8 cellular contexts compared by ENCODE assay signal in the genomic region with DNA sequence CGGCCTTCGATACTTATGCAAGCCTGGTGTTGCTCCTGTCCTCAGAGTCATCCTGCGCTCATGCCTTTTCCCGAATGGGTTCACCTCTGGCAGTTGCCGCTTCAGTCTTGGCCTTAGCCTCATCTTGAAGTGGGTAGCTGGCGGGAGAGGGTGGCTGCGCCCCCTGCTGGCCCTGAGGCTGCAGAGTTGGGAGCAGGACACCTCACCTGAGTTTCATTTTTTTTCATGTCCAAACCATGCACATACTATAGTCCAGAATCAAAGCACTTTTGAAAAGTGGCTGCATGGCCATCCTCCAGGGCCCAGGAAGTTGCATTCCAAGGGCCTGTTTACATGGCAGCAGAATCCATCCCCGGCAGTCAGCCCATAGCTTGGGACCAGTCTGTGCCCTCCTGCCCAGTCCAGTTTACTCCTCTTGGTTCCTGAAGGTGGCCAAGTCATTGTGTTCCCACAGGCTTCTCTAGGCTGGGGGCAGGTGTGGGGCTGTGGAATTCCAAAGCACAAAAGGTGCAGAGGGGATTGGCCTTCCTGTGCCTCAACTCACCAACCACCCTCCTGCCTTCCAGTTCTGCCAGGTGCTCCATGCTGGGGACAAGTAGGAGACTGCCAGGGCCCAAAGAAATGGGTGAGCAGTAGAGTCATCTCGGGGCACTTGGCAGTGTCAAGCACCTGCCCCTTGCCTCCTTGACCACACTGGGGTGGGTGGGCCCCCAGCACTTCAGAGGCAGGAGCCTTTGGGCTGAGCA. TPM values are rescaled to one million over a fixed set of nuclear protein-coding genes. Genes with fewer than 3 reads are reported as not detected.
DNase-seq lines count a peak whose midpoint lies in the region; ATAC-seq, FAIRE-seq and TF ChIP-seq lines count a peak whose summit lies in the region.

No MANE protein-coding gene starts in this region.

- no peaks in the 10 kb centered on the region for H3K79me2 ChIP-seq in HepG2 (ENCODE audit: insufficient read depth, low read length)

- FAIRE-seq in HepG2 (lab: Jason Lieb, UNC), result peak; percentile 80

- H2AFZ ChIP-seq in HepG2 (ENCODE audit: low read length), result no peak overlapping the region

- H3K4me1 ChIP-seq in CD4-positive, CD25-positive, alpha-beta regulatory T cell (ENCODE audit: control insufficient read depth, insufficient read depth, low read length, poor library complexity, severe bottlenecking), result no peaks in the 10 kb centered on the region
- no peaks in the 10 kb centered on the region for H3K4me1 ChIP-seq in HepG2 (ENCODE audit: insufficient read depth, low read length)

- H4K20me1 ChIP-seq in HepG2 (ENCODE audit: insufficient read depth, low read length), result no peaks in the 10 kb centered on the region

- H3K9me3 ChIP-seq in CD4-positive, CD25-positive, alpha-beta regulatory T cell (ENCODE audit: control insufficient read depth in 2 of 2, low read length in 2 of 2), result no peaks in the 10 kb centered on the region
- H3K9me3 ChIP-seq in HepG2 (ENCODE audit: low read length), result no peaks in the 10 kb centered on the region

- H3K9ac ChIP-seq in HepG2 (ENCODE audit: insufficient read depth, low read depth, low read length), result no peak overlapping the region

- CTCF ChIA-PET in HepG2 (lab: Yijun Ruan, JAX; ENCODE audit: low intra/inter-chr PET ratio, low total read pairs), result interaction anchor here (1.8 to 4.4 kb wide), 2 partner anchors 32 to 61 kb away, joined by 13 to 88 read pairs; a partner anchor contains a TSS

- H3K36me3 ChIP-seq in CD4-positive, CD25-positive, alpha-beta regulatory T cell (ENCODE audit: control insufficient read depth, insufficient read depth, low read length), result peaks cover 20% of the 10 kb centered on the region
- H3K36me3 ChIP-seq in HepG2 (replicated peaks in 1 of 2; ENCODE audit: control insufficient read depth in 1 of 2, insufficient read depth in 2 of 2, low read length in 2 of 2), result peaks cover 13 to 36% of the 10 kb centered on the region in 2 experiments

- DNase-seq in CD4-positive, CD25-positive, alpha-beta regulatory T cell, result peak; percentile 48 to 80 (median 66)
- peak; percentile 49 for DNase-seq in HFF-Myc (ENCODE audit: extremely low read depth, low read depth)
- DNase-seq in NCI-H446 treated with DMSO at 0.1 percent for 48 hours (lab: John Stamatoyannopoulos, UW), result peak; percentile 23
- DNase-seq in activated CD4-positive, alpha-beta T cell treated with anti-CD3 and anti-CD28 coated beads for 4 hours, result peak; percentile 66 to 69
- DNase-seq in chondrocyte (ENCODE audit: low spot score), result peak; percentile 92
- DNase-seq in HepG2 (ENCODE audit: low spot score), result peak; percentile 53
- DNase-seq in stimulated activated CD4-positive, alpha-beta T cell treated with anti-CD3 and anti-CD28 coated beads, Interleukin-4, amount 100 ng/mL, for 48 hours (ENCODE audit: low read depth in 2 of 2), result peak; percentile 68 to 71

- ATAC-seq in CD4-positive, CD25-positive, alpha-beta regulatory T cell (ENCODE audit: low read depth in 2 of 2), result peak; percentile 63 to 79
- ATAC-seq in HepG2 (peak; percentile 79), GM19397 (IDR thresholded peaks at IDR 0.05; ENCODE audit: unreplicated experiment) (no peak)

- TF ChIP-seq CTCF in HFF-Myc (IDR thresholded peaks at IDR 0.05; ENCODE audit: low read depth, low read length, missing control alignments), result peak; percentile 98
- TF ChIP-seq CTCF in chondrocyte (IDR thresholded peaks at IDR 0.05), result peak; percentile 97
- TF ChIP-seq CTCF in HepG2 (CRISPR knock-in tag; IDR thresholded peaks at IDR 0.05), result peak; percentile 94

- 36% methylated on average over 8 of the region's 9 CpGs for WGBS in HepG2 (ENCODE audit: low lambda C conversion rate)

- in situ Hi-C loops in HepG2 (cut with HindIII; ENCODE audit: extremely low pct_ligation_motif_present, low pct_unique_long_range_greater_than_20kb), result no loop called here

- peaks cover 15% of the 10 kb centered on the region for H3K36me3 Mint-ChIP-seq in CD4-positive, CD25-positive, alpha-beta regulatory T cell
- peaks cover 13% of the 10 kb centered on the region for H3K36me3 Mint-ChIP-seq in chondrocyte (ENCODE audit: low read depth)

- TF ChIP-seq RAD21 in HepG2 (CRISPR knock-in tag; IDR thresholded peaks at IDR 0.05), result peak; percentile 93

- peak overlapping the region in 1 of 3 donors; percentile 25 for H3K27ac Mint-ChIP-seq in CD4-positive, CD25-positive, alpha-beta regulatory T cell
- peak overlapping the region; percentile 15 for H3K27ac Mint-ChIP-seq in chondrocyte (ENCODE audit: unreplicated experiment)

- H3K4me1 Mint-ChIP-seq in CD4-positive, CD25-positive, alpha-beta regulatory T cell, result peaks cover 0 to 6% (median 4%) of the 10 kb centered on the region in 4 donors
- peaks cover 47% of the 10 kb centered on the region for H3K4me1 Mint-ChIP-seq in chondrocyte (ENCODE audit: low read depth)

- H3K4me2 ChIP-seq in HepG2 (ENCODE audit: low read depth, low read length), result no peak overlapping the region

- POLR2A ChIA-PET in HepG2 (lab: Yijun Ruan, JAX), result interaction anchor here (0.6 to 4.9 kb wide), 9 partner anchors 9 to 253 kb away, joined by 3 to 51 read pairs (median 5); a partner anchor contains a TSS

- BruUV-seq in HepG2 (replicated peaks; lab: Mats Ljungman, UMichigan), result TSS peak; percentile 50

- H3K27me3 Mint-ChIP-seq in CD4-positive, CD25-positive, alpha-beta regulatory T cell, result no peaks in the 10 kb centered on the region
- H3K27me3 Mint-ChIP-seq in chondrocyte (ENCODE audit: low read depth), result no peaks in the 10 kb centered on the region

- H3K27ac ChIP-seq in CD4-positive, CD25-positive, alpha-beta regulatory T cell (ENCODE audit: insufficient read depth, low read length, poor library complexity, severe bottlenecking), result no peak overlapping the region
- H3K27ac ChIP-seq in HepG2 (ENCODE audit: extremely low read length, insufficient read depth, low read length), result no peak overlapping the region

- no peak overlapping the region for H3K4me3 ChIP-seq in CD4-positive, CD25-positive, alpha-beta regulatory T cell (ENCODE audit: low read depth, low read length)
- H3K4me3 ChIP-seq in HFF-Myc (replicated peaks; ENCODE audit: low read depth, low read length) (no peak overlapping the region), HepG2 (replicated peaks in 1 of 3; ENCODE audit: insufficient read depth in 1 of 3, low read depth in 2 of 3, low read length in 3 of 3) (no peak overlapping the region)

- TF ChIP-seq EP300 in HepG2 (IDR thresholded peaks at IDR 0.05; ENCODE audit: low read depth in 2 of 2, low read length in 2 of 2) (no peak), HepG2 (CRISPR knock-in tag; IDR thresholded peaks at IDR 0.05; ENCODE audit: borderline replicate concordance) (no peak)

- no peak; a peak in 1 of 4 replicates for TF ChIP-seq POLR2A in HepG2 (IDR thresholded peaks at IDR 0.05; ENCODE audit: insufficient read depth in 1 of 2, low read depth in 2 of 2, low read length in 2 of 2)

- intact Hi-C loops in HepG2 (cut with micrococcal nuclease; ENCODE audit: unreplicated experiment), result loop anchor here (1.0 to 2.0 kb wide), 2 partner anchors 30 to 61 kb away; no protein-coding TSS in a partner anchor

- no peaks in the 10 kb centered on the region for H3K27me3 ChIP-seq in CD4-positive, CD25-positive, alpha-beta regulatory T cell (ENCODE audit: control insufficient read depth, insufficient read depth, low read length)
- no peaks in the 10 kb centered on the region for H3K27me3 ChIP-seq in HepG2 (ENCODE audit: control insufficient read depth in 1 of 2, insufficient read depth in 2 of 2, low read length in 2 of 2)

- no peak overlapping the region for H3K4me3 Mint-ChIP-seq in CD4-positive, CD25-positive, alpha-beta regulatory T cell
- no peak overlapping the region for H3K4me3 Mint-ChIP-seq in chondrocyte (ENCODE audit: unreplicated experiment)

- no peaks in the 10 kb centered on the region for H3K9me3 Mint-ChIP-seq in CD4-positive, CD25-positive, alpha-beta regulatory T cell
- H3K9me3 Mint-ChIP-seq in chondrocyte (ENCODE audit: low read depth), result no peaks in the 10 kb centered on the region

RNA-seq across cellular contexts. Expression of a gene that starts 44.0 kb away (rescaled TPM):
- 111 TPM for total RNA-seq in CD4-positive, CD25-positive, alpha-beta regulatory T cell
- polyA plus RNA-seq in CD4-positive, CD25-positive, alpha-beta regulatory T cell, result 10 to 100 TPM; 47.3 to 68.9 (median 55.8) TPM
- 52.2 to 160 TPM (median 147 TPM) in 3 replicates for total RNA-seq in chondrocyte
- total RNA-seq in HepG2 (2016; rRNA removed; fragmentation: Illumina TruSeq; extraction: Trizol), result 102 and 113 TPM in 2 replicates
- 36.6 and 40.5 TPM in 2 replicates for total RNA-seq in HepG2 (2016; cell fraction: cytosol; rRNA removed; fragmentation: Illumina TruSeq; extraction: Trizol; ENCODE audit: low read depth)
- 96.0 and 117 TPM in 2 replicates for total RNA-seq in HepG2 (2016; cell fraction: insoluble cytoplasmic fraction; rRNA removed; fragmentation: Illumina TruSeq; extraction: Trizol)
- 43.4 and 44.4 TPM in 2 replicates for total RNA-seq in HepG2 (2016; cell fraction: membrane; rRNA removed; fragmentation: Illumina TruSeq; extraction: Trizol)
- 70.7 and 78.7 TPM in 2 replicates for total RNA-seq in HepG2 (2016; cell fraction: nucleus; rRNA removed; fragmentation: Illumina TruSeq; extraction: Trizol)
- polyA plus RNA-seq in HepG2 (2011; rRNA removed), result 50.1 and 52.2 TPM in 2 replicates
- 32.2 and 38.5 TPM in 2 replicates for polyA plus RNA-seq in HepG2 (2011; cell fraction: cytosol; rRNA removed)
- polyA plus RNA-seq in HepG2 (2011; cell fraction: nucleus; rRNA removed), result 91.6 and 121 TPM in 2 replicates
- 124 and 158 TPM in 2 replicates for polyA plus RNA-seq in HepG2 (2012)
- 11.8 and 14.3 TPM in 2 replicates for polyA plus RNA-seq in HepG2 (2016; cell fraction: cytosol; fragmentation: Illumina TruSeq; extraction: Trizol; ENCODE audit: low read depth)
- polyA plus RNA-seq in HepG2 (2016; cell fraction: insoluble cytoplasmic fraction; fragmentation: Illumina TruSeq; extraction: Trizol; ENCODE audit: low read depth), result 83.4 and 91.9 TPM in 2 replicates
- polyA plus RNA-seq in HepG2 (2016; cell fraction: membrane; fragmentation: Illumina TruSeq; extraction: Trizol; ENCODE audit: low read depth), result 20.7 and 20.8 TPM in 2 replicates
- polyA plus RNA-seq in HepG2 (2016; cell fraction: nucleus; fragmentation: Illumina TruSeq; extraction: Trizol; ENCODE audit: insufficient read depth, low read depth), result 117 TPM in 2 replicates
- 68.0 and 103 TPM in 2 replicates for polyA minus RNA-seq in HepG2 (2011; rRNA and poly(A)+ RNA removed; ENCODE audit: low replicate concordance)
- 43.2 and 68.7 TPM in 2 replicates for polyA minus RNA-seq in HepG2 (2011; cell fraction: cytosol; rRNA and poly(A)+ RNA removed)
- polyA minus RNA-seq in HepG2 (2011; cell fraction: nucleus; rRNA and poly(A)+ RNA removed), result 63.1 and 101 TPM in 2 replicates

RNA-seq across cellular contexts. Expression of a gene that starts 44.3 kb away (rescaled TPM):
- total RNA-seq in CD4-positive, CD25-positive, alpha-beta regulatory T cell, result 55.1 TPM
- polyA plus RNA-seq in CD4-positive, CD25-positive, alpha-beta regulatory T cell, result 10 to 100 TPM; 11.5 to 12.3 (median 12.3) TPM
- total RNA-seq in chondrocyte, result 39.6 to 55.8 TPM (median 40.5 TPM) in 3 replicates
- 26.1 and 28.4 TPM in 2 replicates for total RNA-seq in HepG2 (2016; rRNA removed; fragmentation: Illumina TruSeq; extraction: Trizol)
- total RNA-seq in HepG2 (2016; cell fraction: cytosol; rRNA removed; fragmentation: Illumina TruSeq; extraction: Trizol; ENCODE audit: low read depth), result 18.1 and 18.8 TPM in 2 replicates
- 24.5 and 27.7 TPM in 2 replicates for total RNA-seq in HepG2 (2016; cell fraction: insoluble cytoplasmic fraction; rRNA removed; fragmentation: Illumina TruSeq; extraction: Trizol)
- 22.6 and 25.5 TPM in 2 replicates for total RNA-seq in HepG2 (2016; cell fraction: membrane; rRNA removed; fragmentation: Illumina TruSeq; extraction: Trizol)
- 24.5 and 34.9 TPM in 2 replicates for total RNA-seq in HepG2 (2016; cell fraction: nucleus; rRNA removed; fragmentation: Illumina TruSeq; extraction: Trizol)
- polyA plus RNA-seq in HepG2 (2011; rRNA removed), result 17.9 and 20.4 TPM in 2 replicates
- polyA plus RNA-seq in HepG2 (2011; cell fraction: cytosol; rRNA removed), result 6.8 and 11.2 TPM in 2 replicates
- polyA plus RNA-seq in HepG2 (2011; cell fraction: nucleus; rRNA removed), result 18.2 and 22.4 TPM in 2 replicates
- 10.8 and 13.1 TPM in 2 replicates for polyA plus RNA-seq in HepG2 (2012)
- 4.2 and 4.7 TPM in 2 replicates for polyA plus RNA-seq in HepG2 (2016; cell fraction: cytosol; fragmentation: Illumina TruSeq; extraction: Trizol; ENCODE audit: low read depth)
- polyA plus RNA-seq in HepG2 (2016; cell fraction: insoluble cytoplasmic fraction; fragmentation: Illumina TruSeq; extraction: Trizol; ENCODE audit: low read depth), result 19.5 and 20.9 TPM in 2 replicates
- polyA plus RNA-seq in HepG2 (2016; cell fraction: membrane; fragmentation: Illumina TruSeq; extraction: Trizol; ENCODE audit: low read depth), result 5.3 and 5.6 TPM in 2 replicates
- polyA plus RNA-seq in HepG2 (2016; cell fraction: nucleus; fragmentation: Illumina TruSeq; extraction: Trizol; ENCODE audit: insufficient read depth, low read depth), result 49.7 and 53.4 TPM in 2 replicates
- 20.9 and 25.1 TPM in 2 replicates for polyA minus RNA-seq in HepG2 (2011; rRNA and poly(A)+ RNA removed; ENCODE audit: low replicate concordance)
- polyA minus RNA-seq in HepG2 (2011; cell fraction: cytosol; rRNA and poly(A)+ RNA removed), result 9.6 and 12.2 TPM in 2 replicates
- 44.3 and 47.9 TPM in 2 replicates for polyA minus RNA-seq in HepG2 (2011; cell fraction: nucleus; rRNA and poly(A)+ RNA removed)

Comparison
In these comparisons a context has a peak if more than half of its experiments do, and no peak if none do; other contexts are left out.
1. DNase-seq: peak in every context shown above with its lines; median percentile 92 in chondrocyte; 70 in stimulated activated CD4-positive, alpha-beta T cell treated with anti-CD3 and anti-CD28 coated beads, Interleukin-4, amount 100 ng/mL, for 48 hours; 68 in activated CD4-positive, alpha-beta T cell treated with anti-CD3 and anti-CD28 coated beads for 4 hours; 66 in CD4-positive, CD25-positive, alpha-beta regulatory T cell; 53 in HepG2; 49 in HFF-Myc; 23 in NCI-H446 treated with DMSO at 0.1 percent for 48 hours.